Comparison of ENCODE assay signal across 21 cellular contexts in genomic region chr12:84757978-84758377, GRCh38.
A peak's percentile ranks its signal among the peaks of the same experiment; 100 is the strongest.
DNase-seq lines count a peak whose midpoint lies in the region; ATAC-seq, FAIRE-seq and TF ChIP-seq lines count a peak whose summit lies in the region.
"Had no signal": no experiment of that assay in that cellular context is flagged by ENCODE, and none has a peak within 500 bp of the region (broad histone marks: within the 10 kb centered on the region; RNA-seq: fewer than 3 reads in every experiment).

No MANE protein-coding gene starts in this region.

- H3K4me3 Mint-ChIP-seq in MCF 10A (ENCODE audit: unreplicated experiment): no peak overlapping the region
- H3K4me3 Mint-ChIP-seq in effector memory CD8-positive, alpha-beta T cell: no peak overlapping the region
- H3K4me3 Mint-ChIP-seq: activated CD4-positive, alpha-beta T cell treated with anti-CD3 and anti-CD28 coated beads, Interleukin-2, amount 10 ng/mL, durations not matched to agents 7 days and 5 days; activated naive CD4-positive, alpha-beta T cell treated with anti-CD3 and anti-CD28 coated beads, Interleukin-2, amount 10 ng/mL, durations not matched to agents 7 days and 5 days; CD8-positive, alpha-beta memory T cell; neural crest cell had no signal

- BruUV-seq in MCF 10A (replicated peaks; lab: Mats Ljungman, UMichigan): no TSS peak

- H3K4me1 Mint-ChIP-seq in MCF 10A (ENCODE audit: insufficient read depth, unreplicated experiment): peaks cover 6% of the 10 kb centered on the region
- H3K4me1 Mint-ChIP-seq in effector memory CD8-positive, alpha-beta T cell (ENCODE audit: low read depth in 2 of 2): no peaks in the 10 kb centered on the region
- H3K4me1 Mint-ChIP-seq: activated CD4-positive, alpha-beta T cell treated with anti-CD3 and anti-CD28 coated beads, Interleukin-2, amount 10 ng/mL, durations not matched to agents 7 days and 5 days; activated naive CD4-positive, alpha-beta T cell treated with anti-CD3 and anti-CD28 coated beads, Interleukin-2, amount 10 ng/mL, durations not matched to agents 7 days and 5 days; CD8-positive, alpha-beta memory T cell; neural crest cell had no signal

- intact Hi-C loops in MCF 10A (cut with micrococcal nuclease): no loop called here
- intact Hi-C loops in breast epithelium (cut with DNase I; ENCODE audit: low total_unique reads): no loop called here
- intact Hi-C loops in aorta (cut with DNase I): no loop called here

- TF ChIP-seq POLR2A in breast epithelium (IDR thresholded peaks at IDR 0.05): no peak

- H3K27ac Mint-ChIP-seq in MCF 10A (ENCODE audit: low read depth, unreplicated experiment): no peak overlapping the region
- no peak overlapping the region for H3K27ac Mint-ChIP-seq in effector memory CD8-positive, alpha-beta T cell
- H3K27ac Mint-ChIP-seq: activated CD4-positive, alpha-beta T cell treated with anti-CD3 and anti-CD28 coated beads, Interleukin-2, amount 10 ng/mL, durations not matched to agents 7 days and 5 days; activated naive CD4-positive, alpha-beta T cell treated with anti-CD3 and anti-CD28 coated beads, Interleukin-2, amount 10 ng/mL, durations not matched to agents 7 days and 5 days; CD8-positive, alpha-beta memory T cell had no signal

- H3K36me3 Mint-ChIP-seq in MCF 10A (ENCODE audit: insufficient read depth, unreplicated experiment): no peaks in the 10 kb centered on the region
- no peaks in the 10 kb centered on the region for H3K36me3 Mint-ChIP-seq in effector memory CD8-positive, alpha-beta T cell (ENCODE audit: insufficient read depth)
- H3K36me3 Mint-ChIP-seq: activated naive CD4-positive, alpha-beta T cell treated with anti-CD3 and anti-CD28 coated beads, Interleukin-2, amount 10 ng/mL, durations not matched to agents 7 days and 5 days; CD8-positive, alpha-beta memory T cell had no signal

- no peak overlapping the region for H3K27ac ChIP-seq in breast epithelium
- H3K27ac ChIP-seq in aorta (ENCODE audit: low read depth in 1 of 2, low read length in 2 of 2): no peak overlapping the region
- H3K27ac ChIP-seq: A549, body of pancreas, vagina had no signal

- no peaks in the 10 kb centered on the region for H3K9me3 Mint-ChIP-seq in MCF 10A (ENCODE audit: unreplicated experiment)
- peaks cover 0 to 3% of the 10 kb centered on the region in 2 donors for H3K9me3 Mint-ChIP-seq in effector memory CD8-positive, alpha-beta T cell
- H3K9me3 Mint-ChIP-seq: activated CD4-positive, alpha-beta T cell treated with anti-CD3 and anti-CD28 coated beads, Interleukin-2, amount 10 ng/mL, durations not matched to agents 7 days and 5 days; activated naive CD4-positive, alpha-beta T cell treated with anti-CD3 and anti-CD28 coated beads, Interleukin-2, amount 10 ng/mL, durations not matched to agents 7 days and 5 days had no signal

- H3K27me3 ChIP-seq in breast epithelium: no peaks in the 10 kb centered on the region
- no peaks in the 10 kb centered on the region for H3K27me3 ChIP-seq in aorta (ENCODE audit: control insufficient read depth in 1 of 2, insufficient read depth in 2 of 2, low read length in 1 of 2)
- H3K27me3 ChIP-seq: body of pancreas, vagina had no signal

- H3K4me1 ChIP-seq in breast epithelium: no peaks in the 10 kb centered on the region
- no peaks in the 10 kb centered on the region for H3K4me1 ChIP-seq in aorta (ENCODE audit: control insufficient read depth in 1 of 2, insufficient read depth in 2 of 2, low read length in 2 of 2)
- H3K4me1 ChIP-seq: A549, body of pancreas, vagina had no signal

- POLR2A ChIA-PET in MCF 10A (lab: Yijun Ruan, JAX): interaction anchor here (0.6 to 1.2 kb wide), 3 partner anchors 17 to 1437 kb away, joined by 3 to 4 read pairs (median 3); no protein-coding TSS in a partner anchor

- no peak for FAIRE-seq in urothelium cell line (lab: Jason Lieb, UNC)
- FAIRE-seq: A549 had no signal

- peak; percentile 35 for DNase-seq in MCF 10A (ENCODE audit: unreplicated experiment)
- DNase-seq in breast epithelium (ENCODE audit: low spot score in 2 of 2): no peak
- peak; percentile 2 for DNase-seq in UCSD-AML1 (lab: John Stamatoyannopoulos, UW; ENCODE audit: unreplicated experiment)
- DNase-seq in fibroblast of the aortic adventitia (ENCODE audit: low read depth): peak; percentile 57
- DNase-seq in aorta: no peak
- no peak for DNase-seq in urothelium cell line (ENCODE audit: low spot score)
- DNase-seq in effector memory CD8-positive, alpha-beta T cell: no peak
- DNase-seq in NOMO-1 treated with dmso at 0.1 percent for 144 hours (lab: John Stamatoyannopoulos, UW; ENCODE audit: unreplicated experiment): no peak
- DNase-seq: activated CD4-positive, alpha-beta T cell treated with anti-CD3 and anti-CD28 coated beads, Interleukin-2, amount 10 ng/mL, durations not matched to agents 7 days and 5 days; activated naive CD4-positive, alpha-beta T cell treated with anti-CD3 and anti-CD28 coated beads, Interleukin-2, amount 10 ng/mL, durations not matched to agents 7 days and 5 days; activated T-cell treated with anti-CD3 and anti-CD28 coated beads for 4 hours; body of pancreas; CD8-positive, alpha-beta memory T cell; hypothalamus; midbrain; MV-4-11; NCI-H2081; NCI-H526 treated with DMSO at 0.1 percent for 48 hours had no signal

- WGBS in aorta, 2 donors: 37 to 40% methylated on average over 1 of the region's 1 CpG

- no peaks in the 10 kb centered on the region for H3K27me3 Mint-ChIP-seq in MCF 10A (ENCODE audit: insufficient read depth, unreplicated experiment)
- H3K27me3 Mint-ChIP-seq in effector memory CD8-positive, alpha-beta T cell: no peaks in the 10 kb centered on the region
- H3K27me3 Mint-ChIP-seq: activated CD4-positive, alpha-beta T cell treated with anti-CD3 and anti-CD28 coated beads, Interleukin-2, amount 10 ng/mL, durations not matched to agents 7 days and 5 days; activated naive CD4-positive, alpha-beta T cell treated with anti-CD3 and anti-CD28 coated beads, Interleukin-2, amount 10 ng/mL, durations not matched to agents 7 days and 5 days; CD8-positive, alpha-beta memory T cell had no signal

- CTCF ChIA-PET in MCF 10A (lab: Yijun Ruan, JAX): no interaction called here

- H3K9me3 ChIP-seq in breast epithelium (no peaks in the 10 kb centered on the region), aorta (ENCODE audit: control insufficient read depth, low read length) (no peaks in the 10 kb centered on the region)
- H3K9me3 ChIP-seq: A549, body of pancreas, vagina had no signal

- no peak overlapping the region for H3K4me3 ChIP-seq in breast epithelium
- no peak overlapping the region for H3K4me3 ChIP-seq in fibroblast of the aortic adventitia (ENCODE audit: low read depth, low read length)
- no peak overlapping the region for H3K4me3 ChIP-seq in aorta (ENCODE audit: low read length in 2 of 2)
- H3K4me3 ChIP-seq: A549, body of pancreas, vagina had no signal

- TF ChIP-seq CTCF in MCF 10A (IDR thresholded peaks at IDR 0.05; ENCODE audit: unreplicated experiment) (no peak), breast epithelium (IDR thresholded peaks at IDR 0.05) (no peak), fibroblast of the aortic adventitia (IDR thresholded peaks at IDR 0.05; ENCODE audit: insufficient read depth, low read length) (no peak)

- H3K36me3 ChIP-seq in breast epithelium: no peaks in the 10 kb centered on the region
- no peaks in the 10 kb centered on the region for H3K36me3 ChIP-seq in aorta (ENCODE audit: control insufficient read depth in 1 of 2, insufficient read depth in 2 of 2, low read length in 1 of 2)
- H3K36me3 ChIP-seq: vagina had no signal

- ATAC-seq in aorta (ENCODE audit: low FRiP score): peak; percentile 48
- ATAC-seq in effector memory CD8-positive, alpha-beta T cell (replicated peaks): no peak
- ATAC-seq: A549, body of pancreas had no signal

Comparison
In these comparisons a context has a peak if more than half of its experiments do, and no peak if none do; other contexts are left out.
1. DNase-seq: peak in MCF 10A (single experiment), UCSD-AML1 (single experiment) and fibroblast of the aortic adventitia (single experiment); none in breast epithelium (0 of 2), aorta (0 of 2), urothelium cell line (single experiment), effector memory CD8-positive, alpha-beta T cell (0 of 3) and NOMO-1 treated with dmso at 0.1 percent for 144 hours (single experiment).